Comparison of ENCODE assay signal across 1 cellular context in the genomic region with DNA sequence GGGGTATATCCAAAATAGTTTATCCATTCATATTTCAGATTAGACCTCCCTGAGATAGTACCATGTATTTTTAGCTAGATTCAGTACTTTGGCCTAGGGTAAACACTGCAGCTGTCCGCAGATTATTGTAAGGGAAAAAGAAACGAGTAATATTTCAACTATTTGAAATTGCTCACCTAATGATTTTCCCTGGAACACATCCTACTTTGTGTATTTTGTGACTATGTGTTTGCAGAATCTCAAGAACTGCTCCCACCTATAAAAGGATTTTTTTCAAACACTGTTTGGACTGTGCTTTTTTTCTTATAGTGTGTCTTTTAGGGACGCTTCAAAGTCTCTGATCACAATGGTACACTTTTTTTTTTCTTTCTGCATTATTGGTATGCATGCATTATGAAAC.
A peak's percentile ranks its signal among the peaks of the same experiment; 100 is the strongest.
TF ChIP-seq lines count a peak whose summit lies in the region.

No MANE protein-coding gene starts in this region.

TF ChIP-seq in A549, 52 proteins besides CTCF, POLR2A, EP300 and RAD21:
- TF ChIP-seq JUNB (IDR thresholded peaks at IDR 0.05) (peak; percentile 30; the same call in 1 of the 2 replicates), GATA3 (IDR thresholded peaks at IDR 0.05; ENCODE audit: borderline replicate concordance) (peak; percentile 27; the same call in 1 of the 2 replicates), HDAC2 (IDR thresholded peaks at IDR 0.05) (no peak)
